ENCODE assay signal across 8 cellular contexts in genomic region chr3:71130516-71131384, GRCh38.
DNase-seq lines count a peak whose midpoint lies in the region; ATAC-seq, FAIRE-seq and TF ChIP-seq lines count a peak whose summit lies in the region.

No MANE protein-coding gene starts in this region.

- H4K20me1 ChIP-seq in DOHH2 (ENCODE audit: control insufficient read depth, insufficient read depth, low read depth, low read length) = peaks cover 2% of the 10 kb centered on the region

- H3K4me1 ChIP-seq in DOHH2 (ENCODE audit: control insufficient read depth, low read length) = peaks cover 49% of the 10 kb centered on the region
- peaks cover 71% of the 10 kb centered on the region for H3K4me1 ChIP-seq in mononuclear cell (ENCODE audit: insufficient read depth, low read length)

- no peaks in the 10 kb centered on the region; the same call in 1 of the 2 replicates for H3F3A ChIP-seq in DOHH2 (ENCODE audit: control insufficient read depth, insufficient read depth)

- H3K36me3 ChIP-seq in DOHH2 (ENCODE audit: control insufficient read depth, low read length) = peaks cover 8% of the 10 kb centered on the region; the same call in 1 of the 2 replicates

- peak overlapping the region; percentile 95 for H3K4me2 ChIP-seq in DOHH2 (ENCODE audit: low read length)

- DNase-seq in NCI-H510A treated with DMSO at 0.1 percent for 48 hours (lab: John Stamatoyannopoulos, UW) (peak; percentile 86), inferior parietal cortex (ENCODE audit: extremely low spot score) (no peak)
- DNase-seq in activated CD8-positive, alpha-beta memory T cell treated with anti-CD3 and anti-CD28 coated beads for 4 hours (ENCODE audit: low read depth in 2 of 2) = peak; percentile 33 to 60
- DNase-seq in stimulated activated CD8-positive, alpha-beta memory T cell treated with anti-CD3 and anti-CD28 coated beads, Interleukin-4, amount 100 ng/mL, for 4 hours (ENCODE audit: low read depth in 2 of 2, low spot score in 1 of 2) = peak; percentile 33 to 53

- peak; percentile 77 for ATAC-seq in HG02588 (IDR thresholded peaks at IDR 0.05; ENCODE audit: unreplicated experiment)

- H3K9me2 ChIP-seq in DOHH2 (replicated peaks; ENCODE audit: control insufficient read depth, low read length) = no peaks in the 10 kb centered on the region

- H3K79me2 ChIP-seq in DOHH2 (ENCODE audit: control insufficient read depth, low read length) = peaks cover 40% of the 10 kb centered on the region

- H3K27ac ChIP-seq in DOHH2 (ENCODE audit: low read depth, low read length) = peak overlapping the region; percentile 69

- H3K27me3 ChIP-seq in DOHH2 (ENCODE audit: control insufficient read depth, low read length) = no peaks in the 10 kb centered on the region
- H3K27me3 ChIP-seq in mononuclear cell (ENCODE audit: insufficient read depth, low read length) = no peaks in the 10 kb centered on the region

- H3K9me3 ChIP-seq in DOHH2 (ENCODE audit: control insufficient read depth, insufficient read depth, low read length) = no peaks in the 10 kb centered on the region
- no peaks in the 10 kb centered on the region for H3K9me3 ChIP-seq in mononuclear cell (ENCODE audit: low read depth, low read length)

- peak; percentile 15 for FAIRE-seq in endometrium (lab: Jason Lieb, UNC)

- peak overlapping the region; percentile 80 for H3K4me3 ChIP-seq in DOHH2 (ENCODE audit: low read length)
- H3K4me3 ChIP-seq in mononuclear cell (ENCODE audit: low read length) = peak overlapping the region; percentile 59

- TF ChIP-seq CTCF in DOHH2 (IDR thresholded peaks at IDR 0.05; ENCODE audit: low read depth, low read length, poor library complexity, severe bottlenecking) = no peak
